In the genomic region with DNA sequence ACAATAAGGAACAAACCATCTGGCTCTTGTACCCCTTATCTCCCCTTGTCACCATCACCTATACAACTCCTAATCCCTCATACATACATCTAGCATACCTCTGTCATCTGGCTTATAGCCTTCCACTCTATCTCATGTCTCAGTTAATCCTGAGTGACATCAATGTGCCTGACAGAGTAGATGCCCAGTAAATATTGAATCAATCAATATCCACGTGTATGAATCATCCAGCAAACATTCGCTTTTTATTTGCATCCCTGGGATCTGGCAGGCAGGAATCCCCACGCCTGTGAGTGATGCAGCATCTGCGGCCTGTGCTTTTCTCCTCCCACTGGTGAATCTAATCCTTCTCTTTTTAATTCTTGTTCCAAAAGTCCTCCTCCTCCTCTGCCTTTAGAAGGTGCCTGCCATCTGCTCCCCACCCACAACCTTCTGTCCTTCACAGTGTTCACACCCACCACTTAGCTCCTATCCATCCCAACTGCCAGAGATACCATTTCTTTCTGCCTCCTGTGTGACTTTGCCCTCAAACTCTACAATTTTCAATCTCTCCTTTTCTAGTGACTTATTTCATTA, we compare ENCODE assay signal across 18 cellular contexts. TPM values are rescaled to one million over a fixed set of nuclear protein-coding genes. Genes with fewer than 3 reads are reported as not detected.
DNase-seq lines count a peak whose midpoint lies in the region; ATAC-seq and TF ChIP-seq lines count a peak whose summit lies in the region.
"Had no signal": no experiment of that assay in that cellular context is flagged by ENCODE, and none has a peak within 500 bp of the region (broad histone marks: within the 10 kb centered on the region; RNA-seq: fewer than 3 reads in every experiment).

No MANE protein-coding gene starts in this region.

- POLR2A ChIA-PET in CD4-positive, alpha-beta T cell (lab: Charles Lee), result no interaction called here

- TF ChIP-seq CTCF in dorsolateral prefrontal cortex (IDR thresholded peaks at IDR 0.05 in 54 of 56, conservative IDR thresholded peaks at IDR 0.05 in 2 of 56; ENCODE audit: low read depth in 1 of 56, partially characterized antibody in 56 of 56), result no peak
- TF ChIP-seq CTCF in CD4-positive, alpha-beta T cell (IDR thresholded peaks at IDR 0.05), result no peak

- intact Hi-C loops in dorsolateral prefrontal cortex (cut with DNase I), result no loop called here
- intact Hi-C loops in CD4-positive, alpha-beta T cell (cut with DNase I, micrococcal nuclease), result no loop called here

- H3K9me3 Mint-ChIP-seq in CD4-positive, alpha-beta T cell, result peaks cover 2% of the 10 kb centered on the region

- no peak for ATAC-seq in CD4-positive, alpha-beta T cell (ENCODE audit: poor library complexity)
- ATAC-seq: A549; CD8-positive, alpha-beta T cell; SK-N-SH treated with all-trans-retinoic acid at 6 μM for 48 hours had no signal

- DNase-seq in D341Med (ENCODE audit: low spot score) (peak; percentile 44), NCI-H524 (lab: John Stamatoyannopoulos, UW) (peak; percentile 49 to 81), dorsolateral prefrontal cortex (peak in 7 of 10 donors; percentile 30 to 80 (median 72)), putamen (ENCODE audit: low spot score) (peak; percentile 74), NCI-H526 treated with DMSO at 0.1 percent for 48 hours (lab: John Stamatoyannopoulos, UW) (no peak), MG63 (no peak)
- no peak for DNase-seq in CD4-positive, alpha-beta T cell
- DNase-seq: Calu3; CD8-positive, alpha-beta T cell; DND-41; NCI-H1092 treated with DMSO at 0.1 percent for 48 hours; NCI-H2081; PC-9; SIG-M5 had no signal

- CTCF ChIA-PET in CD4-positive, alpha-beta T cell (lab: Charles Lee), result no interaction called here

- H3K27me3 ChIP-seq in dorsolateral prefrontal cortex (no peaks in the 10 kb centered on the region), MG63 (no peaks in the 10 kb centered on the region)
- no peaks in the 10 kb centered on the region for H3K27me3 ChIP-seq in CD4-positive, alpha-beta T cell (ENCODE audit: control insufficient read depth, insufficient read depth, low read length)
- H3K27me3 ChIP-seq: BLaER1 had no signal

- H3K4me1 Mint-ChIP-seq in CD4-positive, alpha-beta T cell (ENCODE audit: low read depth), result no peaks in the 10 kb centered on the region

- H3K4me3 Mint-ChIP-seq in CD4-positive, alpha-beta T cell, result no peak overlapping the region
- H3K4me3 Mint-ChIP-seq: CD8-positive, alpha-beta T cell had no signal

- H3K9me3 ChIP-seq in CD4-positive, alpha-beta T cell (ENCODE audit: control insufficient read depth, low read length), result peaks cover 4% of the 10 kb centered on the region
- H3K9me3 ChIP-seq in MG63, result peaks cover 3% of the 10 kb centered on the region
- H3K9me3 ChIP-seq: A549 had no signal

- H3K36me3 Mint-ChIP-seq in CD4-positive, alpha-beta T cell (ENCODE audit: low read depth), result no peaks in the 10 kb centered on the region
- H3K36me3 Mint-ChIP-seq: CD8-positive, alpha-beta T cell had no signal

- no peaks in the 10 kb centered on the region for H3K36me3 ChIP-seq in MG63
- H3K36me3 ChIP-seq: BLaER1 had no signal

- no peak overlapping the region for H3K27ac Mint-ChIP-seq in CD4-positive, alpha-beta T cell
- H3K27ac Mint-ChIP-seq: CD8-positive, alpha-beta T cell had no signal

- peaks cover 12% of the 10 kb centered on the region for H3K27me3 Mint-ChIP-seq in CD4-positive, alpha-beta T cell

- H3K4me3 ChIP-seq in dorsolateral prefrontal cortex, result no peak overlapping the region
- no peak overlapping the region for H3K4me3 ChIP-seq in MG63
- H3K4me3 ChIP-seq: A549, BLaER1, PC-9 had no signal

- H3K27ac ChIP-seq in dorsolateral prefrontal cortex, result peak overlapping the region in 41 of 59 donors; percentile 7 to 84 (median 63)
- H3K27ac ChIP-seq in CD4-positive, alpha-beta T cell (ENCODE audit: low read depth, low read length), result no peak overlapping the region
- H3K27ac ChIP-seq: A549, BLaER1, PC-9, RWPE1 had no signal

RNA-seq across cellular contexts. Expression of a gene that starts 37.6 kb away (rescaled TPM):
- total RNA-seq in dorsolateral prefrontal cortex, result 10 to 100 TPM in 90 of 120 experiments, 1 to 10 TPM in 30; 4.1 to 20.8 (median 12.3) TPM
- total RNA-seq in CD4-positive, alpha-beta T cell, result 1 to 10 TPM; 1.6 to 1.8 TPM
- 3.3 and 5.3 TPM in 2 replicates for total RNA-seq in MG63 (2014; rRNA removed; shearing (Covaris generic); ENCODE audit: low replicate concordance)

RNA-seq across cellular contexts. Expression of a gene that starts 46.8 kb away (rescaled TPM):
- 10 to 100 TPM; 11.0 to 38.3 (median 22.4) TPM for total RNA-seq in dorsolateral prefrontal cortex
- total RNA-seq in CD4-positive, alpha-beta T cell, result 10 to 100 TPM; 19.6 to 21.1 TPM
- total RNA-seq in MG63 (2014; rRNA removed; shearing (Covaris generic); ENCODE audit: low replicate concordance), result 24.1 and 25.4 TPM in 2 replicates

Comparison
In these comparisons a context has a peak if more than half of its experiments do, and no peak if none do; other contexts are left out.
1. DNase-seq: peak in D341Med (single experiment), NCI-H524 (2 of 2), dorsolateral prefrontal cortex (7 of 10) and putamen (single experiment); none in CD4-positive, alpha-beta T cell (0 of 10), NCI-H526 treated with DMSO at 0.1 percent for 48 hours (single experiment) and MG63 (single experiment).